Comparison of ENCODE assay signal across 13 cellular contexts in the genomic region with DNA sequence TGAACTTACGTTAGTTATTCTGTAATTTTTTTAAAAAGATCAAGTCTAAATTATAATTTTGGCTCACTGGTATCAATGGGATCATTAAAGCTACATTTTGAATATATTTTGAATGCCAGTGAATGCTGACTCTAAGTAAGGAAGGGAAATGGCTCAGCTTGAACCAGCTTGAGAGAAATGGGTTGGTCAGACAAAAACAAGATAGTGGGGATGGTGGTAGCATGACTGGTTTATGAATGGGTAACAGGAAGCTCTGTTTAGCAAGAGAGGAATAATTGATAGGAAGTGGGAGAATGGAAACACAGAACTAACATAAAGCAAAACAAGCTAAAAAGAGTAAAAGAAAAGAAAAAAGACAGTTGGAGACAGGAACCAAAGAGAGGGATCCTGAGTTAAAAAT.
"Had no signal": no experiment of that assay in that cellular context is flagged by ENCODE, and none has a peak within 500 bp of the region (broad histone marks: within the 10 kb centered on the region; RNA-seq: fewer than 3 reads in every experiment).

No MANE protein-coding gene starts in this region.

- DNase-seq: activated CD4-positive, CD25-positive, alpha-beta regulatory T cell treated with anti-CD3 and anti-CD28 coated beads, Interleukin-2, amount 50 U/mL, for 72 hours; activated CD8-positive, alpha-beta memory T cell treated with anti-CD3 and anti-CD28 coated beads, Interleukin-2, amount 50 U/mL, for 4 hours; activated gamma-delta T cell treated with Interleukin-2 at 50 U/mL for 16 hours; activated T-cell treated with anti-CD3 and anti-CD28 coated beads, Interleukin-2, amount 50 U/mL, for 72 hours; caudate nucleus; cortex of kidney; erythroblast; naive thymus-derived CD4-positive, alpha-beta T cell had no signal

- ATAC-seq: activated CD8-positive, alpha-beta T cell treated with anti-CD3 and anti-CD28 coated beads for 36 hours; activated T-cell treated with anti-CD3 and anti-CD28 coated beads, Interleukin-2, amount 50 U/mL, for 72 hours; naive thymus-derived CD4-positive, alpha-beta T cell; stimulated activated effector memory CD8-positive, alpha-beta T cell treated with anti-CD3 and anti-CD28 coated beads, Interleukin-12 subunit alpha, Interleukin-12 subunit beta, amount 100 ng/mL, for 72 hours had no signal

- H3K4me3 ChIP-seq: smooth muscle cell, tibial nerve, vagina had no signal
